Comparison of ENCODE assay signal across 10 cellular contexts in genomic region chr1:29121516-29121937, GRCh38.
A peak's percentile ranks its signal among the peaks of the same experiment; 100 is the strongest.
DNase-seq lines count a peak whose midpoint lies in the region; ATAC-seq and TF ChIP-seq lines count a peak whose summit lies in the region.
"Had no signal": no experiment of that assay in that cellular context is flagged by ENCODE, and none has a peak within 500 bp of the region (broad histone marks: within the 10 kb centered on the region; RNA-seq: fewer than 3 reads in every experiment).

No MANE protein-coding gene starts in this region.

- peaks cover 33% of the 10 kb centered on the region for H3K36me3 Mint-ChIP-seq in stimulated activated effector memory CD8-positive, alpha-beta T cell treated with anti-CD3 and anti-CD28 coated beads, Interleukin-12 subunit alpha, Interleukin-12 subunit beta, amount 100 ng/mL, for 72 hours

- TF ChIP-seq CTCF in WERI-Rb-1 (IDR thresholded peaks at IDR 0.05; ENCODE audit: low read depth, low read length), result no peak

- H3K4me3 ChIP-seq in WERI-Rb-1 (ENCODE audit: low read depth, low read length), result peak overlapping the region; percentile 43
- peak overlapping the region; percentile 67 for H3K4me3 ChIP-seq in iPS-11a (ENCODE audit: low read depth, low read length)

- no peak overlapping the region for H3K27ac Mint-ChIP-seq in stimulated activated effector memory CD8-positive, alpha-beta T cell treated with anti-CD3 and anti-CD28 coated beads, Interleukin-12 subunit alpha, Interleukin-12 subunit beta, amount 100 ng/mL, for 72 hours
- H3K27ac Mint-ChIP-seq: activated CD4-positive, alpha-beta T cell treated with anti-CD3 and anti-CD28 coated beads, Interleukin-2, amount 10 ng/mL, durations not matched to agents 7 days and 5 days had no signal

- H3K36me3 ChIP-seq in WERI-Rb-1, result peaks cover 23% of the 10 kb centered on the region

- peaks cover 10% of the 10 kb centered on the region for H3K4me1 Mint-ChIP-seq in stimulated activated effector memory CD8-positive, alpha-beta T cell treated with anti-CD3 and anti-CD28 coated beads, Interleukin-12 subunit alpha, Interleukin-12 subunit beta, amount 100 ng/mL, for 72 hours

- peak overlapping the region; percentile 75 for H3K4me3 Mint-ChIP-seq in stimulated activated effector memory CD8-positive, alpha-beta T cell treated with anti-CD3 and anti-CD28 coated beads, Interleukin-12 subunit alpha, Interleukin-12 subunit beta, amount 100 ng/mL, for 72 hours
- H3K4me3 Mint-ChIP-seq: activated CD4-positive, alpha-beta T cell treated with anti-CD3 and anti-CD28 coated beads, Interleukin-2, amount 10 ng/mL, durations not matched to agents 7 days and 5 days had no signal

- H3K9me3 ChIP-seq in WERI-Rb-1 (ENCODE audit: severe bottlenecking), result no peaks in the 10 kb centered on the region

- H3K27ac ChIP-seq in WERI-Rb-1, result no peak overlapping the region
- H3K27ac ChIP-seq: C4-2B had no signal

- no peaks in the 10 kb centered on the region for H3K9me3 Mint-ChIP-seq in stimulated activated effector memory CD8-positive, alpha-beta T cell treated with anti-CD3 and anti-CD28 coated beads, Interleukin-12 subunit alpha, Interleukin-12 subunit beta, amount 100 ng/mL, for 72 hours
- H3K9me3 Mint-ChIP-seq: activated CD4-positive, alpha-beta T cell treated with anti-CD3 and anti-CD28 coated beads, Interleukin-2, amount 10 ng/mL, durations not matched to agents 7 days and 5 days had no signal

- no peak for ATAC-seq in stimulated activated effector memory CD8-positive, alpha-beta T cell treated with anti-CD3 and anti-CD28 coated beads, Interleukin-12 subunit alpha, Interleukin-12 subunit beta, amount 100 ng/mL, for 72 hours
- ATAC-seq in HG03097 (IDR thresholded peaks at IDR 0.05; ENCODE audit: low FRiP score, unreplicated experiment) (no peak), HG02623 (IDR thresholded peaks at IDR 0.05; ENCODE audit: unreplicated experiment) (no peak)

- DNase-seq in NCI-H748 (lab: John Stamatoyannopoulos, UW; ENCODE audit: unreplicated experiment) (peak; percentile 56), NCI-H748 treated with DMSO at 0.1 percent for 48 hours (lab: John Stamatoyannopoulos, UW) (no peak), WERI-Rb-1 (peak; percentile 56), SKM-1 treated with dmso at 0.1 percent for 144 hours (lab: John Stamatoyannopoulos, UW; ENCODE audit: unreplicated experiment) (no peak)
- no peak for DNase-seq in stimulated activated effector memory CD8-positive, alpha-beta T cell treated with anti-CD3 and anti-CD28 coated beads, Interleukin-12 subunit alpha, Interleukin-12 subunit beta, amount 100 ng/mL, for 72 hours (ENCODE audit: low spot score in 2 of 2)

- peaks cover 25% of the 10 kb centered on the region for H3K27me3 ChIP-seq in WERI-Rb-1 (ENCODE audit: insufficient read depth, low read depth, severe bottlenecking)

Comparison
In these comparisons a context has a peak if more than half of its experiments do, and no peak if none do; other contexts are left out.
1. DNase-seq: peak in NCI-H748 (single experiment) and WERI-Rb-1 (single experiment); none in NCI-H748 treated with DMSO at 0.1 percent for 48 hours (single experiment), stimulated activated effector memory CD8-positive, alpha-beta T cell treated with anti-CD3 and anti-CD28 coated beads, Interleukin-12 subunit alpha, Interleukin-12 subunit beta, amount 100 ng/mL, for 72 hours (0 of 2) and SKM-1 treated with dmso at 0.1 percent for 144 hours (single experiment).